In genomic region chr15:65512189-65512588, GRCh38 we compare ENCODE assay signal across 1 cellular context.
TF ChIP-seq lines count a peak whose summit lies in the region.

No MANE protein-coding gene starts in this region.

TF ChIP-seq in SK-N-SH, 30 proteins besides CTCF, POLR2A, EP300 and RAD21 (continued from another document):
- no peak for TF ChIP-seq YY1 (IDR thresholded peaks at IDR 0.05; ENCODE audit: low read depth)
- no peak for TF ChIP-seq ZBTB33 (IDR thresholded peaks at IDR 0.05; ENCODE audit: borderline replicate concordance, low read depth)
- no peak for TF ChIP-seq POLR2AphosphoS5 (IDR thresholded peaks at IDR 0.05; ENCODE audit: low read depth, low read length)
- no peak for TF ChIP-seq USF1 (IDR thresholded peaks at IDR 0.05; ENCODE audit: borderline replicate concordance, low read depth)
- no peak for TF ChIP-seq SMC3 (IDR thresholded peaks at IDR 0.05; ENCODE audit: low read depth, low read length)
- no peak for TF ChIP-seq MEF2A (IDR thresholded peaks at IDR 0.05; ENCODE audit: borderline replicate concordance, low read depth)
